14 cellular contexts compared by ENCODE assay signal in the genomic region with DNA sequence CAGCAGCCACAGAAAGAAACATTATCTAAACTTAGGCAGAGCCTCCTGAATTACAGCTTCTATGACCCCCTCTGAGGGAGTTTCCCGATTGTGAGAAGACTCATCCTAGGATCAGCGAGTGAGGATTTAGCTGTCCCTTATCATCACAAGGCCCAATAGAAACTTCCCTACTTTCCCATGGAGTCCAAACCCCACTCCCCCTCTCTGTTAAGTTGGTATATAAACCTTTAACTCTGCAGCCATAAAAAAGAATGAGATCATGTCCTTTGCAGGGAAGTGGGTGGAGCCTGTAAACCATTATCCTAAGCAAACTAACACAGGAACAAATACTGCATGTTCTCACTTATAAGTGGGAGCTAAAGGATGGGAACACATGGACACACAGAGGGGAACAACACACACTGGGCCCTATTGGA.
DNase-seq lines count a peak whose midpoint lies in the region; ATAC-seq, FAIRE-seq and TF ChIP-seq lines count a peak whose summit lies in the region.
"Had no signal": no experiment of that assay in that cellular context is flagged by ENCODE, and none has a peak within 500 bp of the region (broad histone marks: within the 10 kb centered on the region; RNA-seq: fewer than 3 reads in every experiment).

No MANE protein-coding gene starts in this region.

- intact Hi-C loops in activated CD4-positive, alpha-beta T cell treated with anti-CD3 and anti-CD28 coated beads for 36 hours (cut with DNase I, micrococcal nuclease) = loop anchor here in 1 of 2 experiments (1.0 to 2.0 kb wide), 2 partner anchors 36 to 40 kb away; no protein-coding TSS in a partner anchor

- CTCF ChIA-PET in activated CD4-positive, alpha-beta T cell treated with anti-CD3 and anti-CD28 coated beads for 36 hours (lab: Charles Lee) = interaction anchor here (1.4 kb wide), 1 partner anchor 325 kb away, joined by 4 read pairs; no protein-coding TSS in a partner anchor

- H3K4me3 ChIP-seq in fibroblast of villous mesenchyme (ENCODE audit: low read depth, low read length) = no peak overlapping the region
- H3K4me3 ChIP-seq: cardiac muscle cell, ovary had no signal

- no peaks in the 10 kb centered on the region for H3K9me3 Mint-ChIP-seq in activated CD4-positive, alpha-beta T cell treated with anti-CD3 and anti-CD28 coated beads for 36 hours (ENCODE audit: low read depth)
- H3K9me3 Mint-ChIP-seq in stimulated activated naive B cell treated with anti-CD40 and anti-IgM and Interleukin-4, amounts not matched to agents 10 μg/mL and 1 μg/mL and 100 μg/mL, for 72 hours = no peaks in the 10 kb centered on the region

- no peak for DNase-seq in activated CD4-positive, alpha-beta T cell treated with anti-CD3 and anti-CD28 coated beads for 36 hours
- DNase-seq in activated CD4-positive, alpha-beta T cell treated with anti-CD3 and anti-CD28 coated beads for 4 hours = no peak
- DNase-seq in NCI-H226 = peak; percentile 41
- peak; percentile 94 for DNase-seq in fibroblast of villous mesenchyme (ENCODE audit: low read depth)
- no peak for DNase-seq in stimulated activated naive B cell treated with anti-CD40 and anti-IgM and Interleukin-4, amounts not matched to agents 10 μg/mL and 1 μg/mL and 100 μg/mL, for 72 hours
- no peak for DNase-seq in iPS-NIHi7 (ENCODE audit: extremely low spot score)
- DNase-seq in frontal cortex (ENCODE audit: low spot score in 2 of 2) = no peak
- DNase-seq: activated naive CD4-positive, alpha-beta T cell treated with Interleukin-2 at 50 U/mL for 16 hours; NCI-H1092 treated with DMSO at 0.1 percent for 48 hours; ovary; Right ventricle myocardium superior had no signal

- H3K4me3 Mint-ChIP-seq in activated CD4-positive, alpha-beta T cell treated with anti-CD3 and anti-CD28 coated beads for 36 hours = no peak overlapping the region
- H3K4me3 Mint-ChIP-seq in stimulated activated naive B cell treated with anti-CD40 and anti-IgM and Interleukin-4, amounts not matched to agents 10 μg/mL and 1 μg/mL and 100 μg/mL, for 72 hours = no peak overlapping the region
- H3K4me3 Mint-ChIP-seq: memory B cell had no signal

- peaks cover 21% of the 10 kb centered on the region for H3K4me1 Mint-ChIP-seq in activated CD4-positive, alpha-beta T cell treated with anti-CD3 and anti-CD28 coated beads for 36 hours
- no peaks in the 10 kb centered on the region for H3K4me1 Mint-ChIP-seq in stimulated activated naive B cell treated with anti-CD40 and anti-IgM and Interleukin-4, amounts not matched to agents 10 μg/mL and 1 μg/mL and 100 μg/mL, for 72 hours
- H3K4me1 Mint-ChIP-seq: memory B cell had no signal

- no peak for ATAC-seq in activated CD4-positive, alpha-beta T cell treated with anti-CD3 and anti-CD28 coated beads for 36 hours
- no peak for ATAC-seq in stimulated activated naive B cell treated with anti-CD40 and anti-IgM and Interleukin-4, amounts not matched to agents 10 μg/mL and 1 μg/mL and 100 μg/mL, for 72 hours (replicated peaks)
- no peak for ATAC-seq in GM21423 (IDR thresholded peaks at IDR 0.05; ENCODE audit: unreplicated experiment)

- POLR2A ChIA-PET in activated CD4-positive, alpha-beta T cell treated with anti-CD3 and anti-CD28 coated beads for 36 hours (lab: Charles Lee) = no interaction called here

- no peaks in the 10 kb centered on the region for H3K36me3 Mint-ChIP-seq in activated CD4-positive, alpha-beta T cell treated with anti-CD3 and anti-CD28 coated beads for 36 hours (ENCODE audit: low read depth)
- no peaks in the 10 kb centered on the region for H3K36me3 Mint-ChIP-seq in stimulated activated naive B cell treated with anti-CD40 and anti-IgM and Interleukin-4, amounts not matched to agents 10 μg/mL and 1 μg/mL and 100 μg/mL, for 72 hours
- H3K36me3 Mint-ChIP-seq: memory B cell had no signal

- no peaks in the 10 kb centered on the region for H3K27me3 Mint-ChIP-seq in activated CD4-positive, alpha-beta T cell treated with anti-CD3 and anti-CD28 coated beads for 36 hours
- H3K27me3 Mint-ChIP-seq in stimulated activated naive B cell treated with anti-CD40 and anti-IgM and Interleukin-4, amounts not matched to agents 10 μg/mL and 1 μg/mL and 100 μg/mL, for 72 hours = no peaks in the 10 kb centered on the region

- TF ChIP-seq CTCF in fibroblast of villous mesenchyme (IDR thresholded peaks at IDR 0.05; ENCODE audit: insufficient read depth, low read depth, low read length) = no peak

- FAIRE-seq in frontal cortex (lab: Jason Lieb, UNC) = no peak

- peak overlapping the region; percentile 73 for H3K27ac Mint-ChIP-seq in activated CD4-positive, alpha-beta T cell treated with anti-CD3 and anti-CD28 coated beads for 36 hours
- H3K27ac Mint-ChIP-seq in stimulated activated naive B cell treated with anti-CD40 and anti-IgM and Interleukin-4, amounts not matched to agents 10 μg/mL and 1 μg/mL and 100 μg/mL, for 72 hours = peak overlapping the region; percentile 43
- H3K27ac Mint-ChIP-seq: memory B cell had no signal

Comparison
In these comparisons a context has a peak if more than half of its experiments do, and no peak if none do; other contexts are left out.
1. DNase-seq: peak in NCI-H226 (single experiment) and fibroblast of villous mesenchyme (single experiment); none in activated CD4-positive, alpha-beta T cell treated with anti-CD3 and anti-CD28 coated beads for 36 hours (single experiment), activated CD4-positive, alpha-beta T cell treated with anti-CD3 and anti-CD28 coated beads for 4 hours (0 of 2), stimulated activated naive B cell treated with anti-CD40 and anti-IgM and Interleukin-4, amounts not matched to agents 10 μg/mL and 1 μg/mL and 100 μg/mL, for 72 hours (single experiment), iPS-NIHi7 (single experiment) and frontal cortex (0 of 2).